ENCODE assay signal across 9 cellular contexts in genomic region chr9:135926402-135927194, GRCh38.
A peak's percentile ranks its signal among the peaks of the same experiment; 100 is the strongest.
DNase-seq lines count a peak whose midpoint lies in the region; ATAC-seq and TF ChIP-seq lines count a peak whose summit lies in the region.
"Had no signal": no experiment of that assay in that cellular context is flagged by ENCODE, and none has a peak within 500 bp of the region (broad histone marks: within the 10 kb centered on the region; RNA-seq: fewer than 3 reads in every experiment).

No MANE protein-coding gene starts in this region.

- ATAC-seq in GM18517 (IDR thresholded peaks at IDR 0.05; ENCODE audit: unreplicated experiment), result no peak
- ATAC-seq in GM19324 (IDR thresholded peaks at IDR 0.05; ENCODE audit: low FRiP score, unreplicated experiment), result no peak

- H3K4me3 ChIP-seq in fibroblast of mammary gland (ENCODE audit: control insufficient read depth, low read depth, low read length), result no peak overlapping the region
- H3K4me3 ChIP-seq: Peyer's patch had no signal

- no peak for TF ChIP-seq CTCF in fibroblast of mammary gland (conservative IDR thresholded peaks at IDR 0.05; ENCODE audit: control insufficient read depth, insufficient read depth, low read depth, low read length)

- DNase-seq in HPDE6-E6E7 (ENCODE audit: extremely low spot score), result peak; percentile 85
- peak; percentile 34 to 51 for DNase-seq in activated CD4-positive, alpha-beta T cell treated with anti-CD3 and anti-CD28 coated beads for 4 hours
- peak; percentile 82 for DNase-seq in fibroblast of mammary gland (ENCODE audit: low read depth)
- peak; percentile 96 for DNase-seq in stimulated activated CD4-positive, alpha-beta T cell treated with anti-CD3 and anti-CD28 coated beads, Interleukin-1b, Interleukin-23, amount 100 ng/mL, for 48 hours
- no peak for DNase-seq in NCI-H2227 treated with DMSO at 0.1 percent for 48 hours (lab: John Stamatoyannopoulos, UW)
- DNase-seq in NCI-H345 (lab: John Stamatoyannopoulos, UW), result no peak

Comparison
In these comparisons a context has a peak if more than half of its experiments do, and no peak if none do; other contexts are left out.
1. DNase-seq: peak in HPDE6-E6E7 (single experiment), activated CD4-positive, alpha-beta T cell treated with anti-CD3 and anti-CD28 coated beads for 4 hours (2 of 2), fibroblast of mammary gland (single experiment) and stimulated activated CD4-positive, alpha-beta T cell treated with anti-CD3 and anti-CD28 coated beads, Interleukin-1b, Interleukin-23, amount 100 ng/mL, for 48 hours (single experiment); none in NCI-H2227 treated with DMSO at 0.1 percent for 48 hours (single experiment) and NCI-H345 (single experiment).